In the genomic region with DNA sequence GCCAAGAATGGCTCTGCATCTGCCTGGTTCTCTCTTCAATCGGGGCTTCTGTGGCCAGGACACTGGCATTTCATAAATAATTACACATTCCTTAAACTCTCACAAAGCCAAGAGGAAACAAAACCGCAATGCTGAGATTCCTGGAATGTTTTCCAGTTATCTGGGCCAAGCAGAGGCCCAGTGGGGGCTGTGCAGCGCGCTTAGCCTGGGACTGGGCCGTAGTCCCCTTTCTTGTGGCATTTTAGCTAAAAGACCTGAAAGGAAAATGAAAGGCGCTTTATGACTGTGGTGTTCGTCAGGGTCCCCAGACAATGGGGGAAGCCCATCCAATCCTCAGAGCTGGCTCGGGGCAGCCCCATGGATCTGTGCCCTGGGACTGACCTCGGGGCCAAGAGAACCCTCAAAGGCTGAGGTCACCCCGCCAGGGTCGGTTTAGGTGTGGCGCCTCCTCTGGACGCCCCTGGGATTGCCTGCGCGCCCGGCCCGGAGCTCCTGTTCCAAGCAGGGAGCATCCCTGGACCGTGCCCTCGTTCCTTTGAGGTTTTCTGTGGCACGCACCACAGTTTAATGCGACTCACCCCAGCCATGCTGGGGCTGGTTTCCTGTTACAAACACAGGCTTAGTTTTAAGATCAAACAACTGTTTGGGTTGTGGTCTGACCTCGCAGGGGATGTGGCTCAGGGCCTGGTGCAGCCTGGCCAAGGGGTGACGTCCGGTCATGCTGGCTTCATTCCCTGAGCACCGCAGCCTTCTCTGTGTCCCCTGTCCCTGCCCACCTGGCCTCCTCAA, we compare ENCODE assay signal across 9 cellular contexts. TPM values are rescaled to one million over a fixed set of nuclear protein-coding genes. Genes with fewer than 3 reads are reported as not detected.
DNase-seq lines count a peak whose midpoint lies in the region; ATAC-seq and TF ChIP-seq lines count a peak whose summit lies in the region.
"Had no signal": no experiment of that assay in that cellular context is flagged by ENCODE, and none has a peak within 500 bp of the region (broad histone marks: within the 10 kb centered on the region; RNA-seq: fewer than 3 reads in every experiment).

No MANE protein-coding gene starts in this region.

- H3K4me3 ChIP-seq in DND-41 (ENCODE audit: low read depth in 1 of 2, low read length in 2 of 2): no peak overlapping the region
- H3K4me3 ChIP-seq in left ventricle myocardium inferior: no peak overlapping the region
- H3K4me3 ChIP-seq in vagina: no peak overlapping the region
- H3K4me3 ChIP-seq in uterus: no peak overlapping the region

- peak overlapping the region; percentile 58 for H3K27ac Mint-ChIP-seq in activated T-helper 2 cell treated with anti-CD3 and anti-CD28 coated beads, Interferon-gamma antibody, Interleukin-2, Interleukin-4, amounts not matched to agents 10 μg/mL and 5 μg/mL and 100 μg/mL, durations not matched to agents 14 hours and 24 hours and 36 hours
- H3K27ac Mint-ChIP-seq: T-helper 1 cell treated with Interleukin-12 subunit alpha and Interleukin-12 subunit beta and Interleukin-4 antibody, amounts not matched to agents 30 μg/mL and 1 μg/mL, for 36 hours had no signal

- peaks cover 38% of the 10 kb centered on the region for H3K4me1 ChIP-seq in DND-41 (ENCODE audit: insufficient read depth, low read length)
- H3K4me1 ChIP-seq in left ventricle myocardium inferior: peaks cover 31% of the 10 kb centered on the region
- peaks cover 19% of the 10 kb centered on the region for H3K4me1 ChIP-seq in vagina
- H3K4me1 ChIP-seq in uterus: peaks cover 0 to 7% of the 10 kb centered on the region in 2 donors

- H3K36me3 Mint-ChIP-seq in activated T-helper 2 cell treated with anti-CD3 and anti-CD28 coated beads, Interferon-gamma antibody, Interleukin-2, Interleukin-4, amounts not matched to agents 10 μg/mL and 5 μg/mL and 100 μg/mL, durations not matched to agents 14 hours and 24 hours and 36 hours (ENCODE audit: low read depth): no peaks in the 10 kb centered on the region

- TF ChIP-seq CTCF in DND-41 (IDR thresholded peaks at IDR 0.05; ENCODE audit: borderline replicate concordance, extremely low read depth, low read length, poor library complexity, severe bottlenecking): peak; percentile 60
- no peak for TF ChIP-seq CTCF in left ventricle myocardium inferior (IDR thresholded peaks at IDR 0.05; ENCODE audit: borderline replicate concordance)
- no peak for TF ChIP-seq CTCF in vagina (IDR thresholded peaks at IDR 0.05)
- no peak for TF ChIP-seq CTCF in uterus (IDR thresholded peaks at IDR 0.05)

- H3K4me3 Mint-ChIP-seq in activated T-helper 2 cell treated with anti-CD3 and anti-CD28 coated beads, Interferon-gamma antibody, Interleukin-2, Interleukin-4, amounts not matched to agents 10 μg/mL and 5 μg/mL and 100 μg/mL, durations not matched to agents 14 hours and 24 hours and 36 hours (ENCODE audit: low read depth): no peak overlapping the region
- H3K4me3 Mint-ChIP-seq: T-helper 1 cell treated with Interleukin-12 subunit alpha and Interleukin-12 subunit beta and Interleukin-4 antibody, amounts not matched to agents 30 μg/mL and 1 μg/mL, for 36 hours had no signal

- H3K4me2 ChIP-seq in DND-41 (ENCODE audit: insufficient read depth, low read length): 0 out of 2 replicates have a peak overlapping the region, but pooled peaks have one; percentile 18

- H2AFZ ChIP-seq in DND-41 (ENCODE audit: low read depth, low read length): no peak overlapping the region

- peaks cover 8% of the 10 kb centered on the region; the same call in 1 of the 2 replicates for H4K20me1 ChIP-seq in DND-41 (ENCODE audit: insufficient read depth, low read length)

- H3K9me3 Mint-ChIP-seq in activated T-helper 2 cell treated with anti-CD3 and anti-CD28 coated beads, Interferon-gamma antibody, Interleukin-2, Interleukin-4, amounts not matched to agents 10 μg/mL and 5 μg/mL and 100 μg/mL, durations not matched to agents 14 hours and 24 hours and 36 hours: no peaks in the 10 kb centered on the region
- H3K9me3 Mint-ChIP-seq: T-helper 1 cell treated with Interleukin-12 subunit alpha and Interleukin-12 subunit beta and Interleukin-4 antibody, amounts not matched to agents 30 μg/mL and 1 μg/mL, for 36 hours had no signal

- H3K27me3 ChIP-seq in DND-41 (ENCODE audit: insufficient read depth, low read length, poor library complexity) (peaks cover 27% of the 10 kb centered on the region), left ventricle myocardium inferior (ENCODE audit: low read depth) (peaks cover 81% of the 10 kb centered on the region), vagina (no peaks in the 10 kb centered on the region), uterus (no peaks in the 10 kb centered on the region)

- peak; percentile 90 for ATAC-seq in DND-41 (ENCODE audit: insufficient read depth, low read depth)
- ATAC-seq in GM21367 (IDR thresholded peaks at IDR 0.05; ENCODE audit: unreplicated experiment): peak; percentile 61

- H3K36me3 ChIP-seq in DND-41 (ENCODE audit: insufficient read depth, low read length) (no peaks in the 10 kb centered on the region), left ventricle myocardium inferior (no peaks in the 10 kb centered on the region), vagina (no peaks in the 10 kb centered on the region), uterus (no peaks in the 10 kb centered on the region)

- no peaks in the 10 kb centered on the region for H3K9me3 ChIP-seq in DND-41 (ENCODE audit: insufficient read depth, low read length, severe bottlenecking)
- H3K9me3 ChIP-seq in left ventricle myocardium inferior (replicated peaks): no peaks in the 10 kb centered on the region
- H3K9me3 ChIP-seq in vagina: no peaks in the 10 kb centered on the region
- H3K9me3 ChIP-seq in uterus: no peaks in the 10 kb centered on the region

- H3K9ac ChIP-seq in DND-41 (ENCODE audit: low read depth, low read length): no peak overlapping the region

- H3K27me3 Mint-ChIP-seq in activated T-helper 2 cell treated with anti-CD3 and anti-CD28 coated beads, Interferon-gamma antibody, Interleukin-2, Interleukin-4, amounts not matched to agents 10 μg/mL and 5 μg/mL and 100 μg/mL, durations not matched to agents 14 hours and 24 hours and 36 hours (ENCODE audit: low read depth): peaks cover 4% of the 10 kb centered on the region

- intact Hi-C loops in activated T-helper 2 cell treated with anti-CD3 and anti-CD28 coated beads, Interferon-gamma antibody, Interleukin-2, Interleukin-4, amounts not matched to agents 10 μg/mL and 5 μg/mL and 100 μg/mL, durations not matched to agents 14 hours and 24 hours and 36 hours (cut with micrococcal nuclease): loop anchor here (1.0 to 2.0 kb wide), 2 partner anchors 33 to 48 kb away; no protein-coding TSS in a partner anchor
- intact Hi-C loops in left ventricle myocardium inferior (cut with micrococcal nuclease): no loop called here
- intact Hi-C loops in vagina (cut with DNase I): no loop called here
- intact Hi-C loops in uterus (cut with DNase I; ENCODE audit: low total_unique reads): no loop called here

- DNase-seq in DND-41 (peak; percentile 71), HT-29 (ENCODE audit: low spot score) (peak; percentile 93), left ventricle myocardium inferior (no peak), vagina (ENCODE audit: extremely low spot score in 2 of 2) (no peak), uterus (no peak)
- DNase-seq in activated T-helper 2 cell treated with anti-CD3 and anti-CD28 coated beads, Interferon-gamma antibody, Interleukin-2, Interleukin-4, amounts not matched to agents 10 μg/mL and 5 μg/mL and 100 μg/mL, durations not matched to agents 14 hours and 24 hours and 36 hours (ENCODE audit: low spot score): peak; percentile 60
- DNase-seq in stimulated activated CD4-positive, alpha-beta T cell treated with anti-CD3 and anti-CD28 coated beads, Interleukin-4, amount 100 ng/mL, for 1 hour: peak; percentile 24

- TF ChIP-seq POLR2A in vagina (IDR thresholded peaks at IDR 0.05) (no peak), uterus (IDR thresholded peaks at IDR 0.05) (no peak)

- H3K4me1 Mint-ChIP-seq in activated T-helper 2 cell treated with anti-CD3 and anti-CD28 coated beads, Interferon-gamma antibody, Interleukin-2, Interleukin-4, amounts not matched to agents 10 μg/mL and 5 μg/mL and 100 μg/mL, durations not matched to agents 14 hours and 24 hours and 36 hours (ENCODE audit: low read depth): peaks cover 43% of the 10 kb centered on the region

- H3K27ac ChIP-seq in DND-41 (ENCODE audit: low read length) (no peak overlapping the region), left ventricle myocardium inferior (replicated peaks) (peak overlapping the region; percentile 27), vagina (no peak overlapping the region), uterus (peak overlapping the region in 1 of 2 donors; percentile 34)

- H3K79me2 ChIP-seq in DND-41 (ENCODE audit: insufficient read depth, low read length): no peaks in the 10 kb centered on the region

RNA-seq across cellular contexts. Expression of a gene that starts 51.5 kb away (rescaled TPM):
- 5.8 and 7.5 TPM in 2 replicates for total RNA-seq in HT-29 (2014; rRNA removed; shearing (Covaris generic))
- total RNA-seq in activated T-helper 2 cell treated with anti-CD3 and anti-CD28 coated beads, Interferon-gamma antibody, Interleukin-2, Interleukin-4, amounts not matched to agents 10 μg/mL and 5 μg/mL and 100 μg/mL, durations not matched to agents 14 hours and 24 hours and 36 hours: 14.4 TPM in 2 replicates
- total RNA-seq in left ventricle myocardium inferior: 3.7 TPM
- total RNA-seq in vagina: 2.0 TPM
- total RNA-seq in uterus: 10 to 100 TPM in 1 of 4 donors, 1 to 10 TPM in 1, not detected in 2; 2.5 to 11.1 TPM

Comparison
In these comparisons a context has a peak if more than half of its experiments do, and no peak if none do; other contexts are left out.
1. DNase-seq: peak in DND-41 (single experiment), HT-29 (single experiment), activated T-helper 2 cell treated with anti-CD3 and anti-CD28 coated beads, Interferon-gamma antibody, Interleukin-2, Interleukin-4, amounts not matched to agents 10 μg/mL and 5 μg/mL and 100 μg/mL, durations not matched to agents 14 hours and 24 hours and 36 hours (single experiment) and stimulated activated CD4-positive, alpha-beta T cell treated with anti-CD3 and anti-CD28 coated beads, Interleukin-4, amount 100 ng/mL, for 1 hour (single experiment); none in left ventricle myocardium inferior (single experiment), vagina (0 of 2) and uterus (0 of 2).